In the genomic region with DNA sequence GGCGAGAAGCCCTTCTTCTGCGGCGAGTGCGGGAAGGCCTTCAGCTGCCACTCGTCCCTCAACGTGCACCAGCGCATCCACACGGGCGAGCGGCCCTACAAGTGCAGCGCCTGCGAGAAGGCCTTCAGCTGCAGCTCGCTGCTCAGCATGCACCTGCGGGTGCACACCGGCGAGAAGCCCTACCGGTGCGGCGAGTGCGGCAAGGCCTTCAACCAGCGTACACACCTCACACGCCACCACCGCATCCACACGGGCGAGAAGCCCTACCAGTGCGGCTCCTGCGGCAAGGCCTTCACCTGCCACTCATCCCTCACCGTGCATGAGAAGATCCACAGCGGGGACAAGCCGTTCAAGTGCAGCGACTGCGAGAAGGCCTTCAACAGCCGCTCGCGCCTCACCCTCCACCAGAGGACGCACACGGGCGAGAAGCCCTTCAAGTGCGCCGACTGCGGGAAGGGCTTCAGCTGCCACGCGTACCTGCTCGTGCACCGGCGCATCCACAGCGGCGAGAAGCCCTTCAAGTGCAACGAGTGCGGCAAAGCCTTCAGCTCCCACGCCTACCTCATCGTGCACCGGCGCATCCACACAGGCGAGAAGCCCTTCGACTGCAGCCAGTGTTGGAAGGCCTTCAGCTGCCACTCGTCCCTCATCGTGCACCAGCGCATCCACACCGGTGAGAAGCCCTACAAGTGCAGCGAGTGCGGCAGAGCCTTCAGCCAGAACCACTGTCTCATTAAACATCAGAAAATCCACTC, we compare ENCODE assay signal across 12 cellular contexts.
"Had no signal": no experiment of that assay in that cellular context is flagged by ENCODE, and none has a peak within 500 bp of the region (broad histone marks: within the 10 kb centered on the region; RNA-seq: fewer than 3 reads in every experiment).

No MANE protein-coding gene starts in this region.

- H3K9me3 ChIP-seq: colonic mucosa, transverse colon had no signal

- H3K36me3 ChIP-seq: colonic mucosa, transverse colon had no signal

- H3K27me3 ChIP-seq: brain microvascular endothelial cell, colonic mucosa, transverse colon had no signal

- DNase-seq: activated CD4-positive, alpha-beta T cell treated with anti-CD3 and anti-CD28 coated beads for 1 hour; activated CD4-positive, alpha-beta T cell treated with anti-CD3 and anti-CD28 coated beads, Interleukin-2, amount 50 U/mL, for 48 hours; activated naive CD8-positive, alpha-beta T cell treated with anti-CD3 and anti-CD28 coated beads, Interleukin-2, amount 10 ng/mL, durations not matched to agents 7 days and 5 days; anterior cingulate cortex; brain microvascular endothelial cell; colonic mucosa; hypothalamus; islet precursor cell; nucleus accumbens; retina; transverse colon; WERI-Rb-1 had no signal

- H3K4me3 ChIP-seq: colonic mucosa, transverse colon had no signal

- H3K4me1 ChIP-seq: colonic mucosa, transverse colon had no signal

- H3K27ac ChIP-seq: brain microvascular endothelial cell, colonic mucosa, transverse colon, WERI-Rb-1 had no signal
